Comparison of ENCODE assay signal across 26 cellular contexts in genomic region chr7:70587739-70588138, GRCh38.
"Had no signal": no experiment of that assay in that cellular context is flagged by ENCODE, and none has a peak within 500 bp of the region (broad histone marks: within the 10 kb centered on the region; RNA-seq: fewer than 3 reads in every experiment).

No MANE protein-coding gene starts in this region.

- DNase-seq: activated B cell treated with CpG ODN at 0.5 μM for 24 hours; activated CD4-positive, alpha-beta memory T cell treated with anti-CD3 and anti-CD28 coated beads for 36 hours; activated CD4-positive, alpha-beta T cell treated with anti-CD3 and anti-CD28 coated beads for 4 hours; activated effector memory CD4-positive, alpha-beta T cell treated with anti-CD3 and anti-CD28 coated beads, Interleukin-2, amount 50 U/mL, for 16 hours; activated T-cell treated with anti-CD3 and anti-CD28 coated beads, Interleukin-2, amount 50 U/mL, for 72 hours; adrenal gland; central memory CD4-positive, alpha-beta T cell; dorsolateral prefrontal cortex; esophagus squamous epithelium; gastrocnemius medialis; head of caudate nucleus; hypothalamus; islet precursor cell; left cardiac atrium; lower lobe of right lung; naive thymus-derived CD8-positive, alpha-beta T cell; posterior cingulate gyrus; sigmoid colon; stimulated activated CD4-positive, alpha-beta T cell treated with anti-CD3 and anti-CD28 coated beads, Interleukin-2, amount 100 ng/mL, for 48 hours; stimulated activated CD8-positive, alpha-beta memory T cell treated with anti-CD3 and anti-CD28 coated beads, Interleukin-4, amount 100 ng/mL, for 48 hours; stimulated activated naive B cell treated with anti-CD40 and anti-IgM and Interleukin-4, amounts not matched to agents 10 μg/mL and 1 μg/mL and 100 μg/mL, for 72 hours; SW 1271; T-helper 17 cell had no signal

- H3K9me3 Mint-ChIP-seq: activated B cell treated with CpG ODN at 0.5 μM for 24 hours; activated CD4-positive, alpha-beta memory T cell treated with anti-CD3 and anti-CD28 coated beads for 36 hours; activated naive CD4-positive, alpha-beta T cell treated with anti-CD3 and anti-CD28 coated beads, Interleukin-2, amount 50 U/mL, for 24 hours; activated T-cell treated with anti-CD3 and anti-CD28 coated beads, Interleukin-2, amount 50 U/mL, for 72 hours; naive thymus-derived CD8-positive, alpha-beta T cell; stimulated activated naive B cell treated with anti-CD40 and anti-IgM and Interleukin-4, amounts not matched to agents 10 μg/mL and 1 μg/mL and 100 μg/mL, for 72 hours had no signal

- ATAC-seq: activated T-cell treated with anti-CD3 and anti-CD28 coated beads, Interleukin-2, amount 50 U/mL, for 72 hours; gastrocnemius medialis; left cardiac atrium; lower lobe of right lung; naive thymus-derived CD8-positive, alpha-beta T cell; stimulated activated naive B cell treated with anti-CD40 and anti-IgM and Interleukin-4, amounts not matched to agents 10 μg/mL and 1 μg/mL and 100 μg/mL, for 72 hours; T-helper 17 cell had no signal

- H3K4me3 Mint-ChIP-seq: activated B cell treated with CpG ODN at 0.5 μM for 24 hours; activated CD4-positive, alpha-beta memory T cell treated with anti-CD3 and anti-CD28 coated beads for 36 hours; activated naive CD4-positive, alpha-beta T cell treated with anti-CD3 and anti-CD28 coated beads, Interleukin-2, amount 50 U/mL, for 24 hours; activated T-cell treated with anti-CD3 and anti-CD28 coated beads, Interleukin-2, amount 50 U/mL, for 72 hours; naive thymus-derived CD8-positive, alpha-beta T cell; stimulated activated naive B cell treated with anti-CD40 and anti-IgM and Interleukin-4, amounts not matched to agents 10 μg/mL and 1 μg/mL and 100 μg/mL, for 72 hours; T-helper 17 cell had no signal

- H3K27ac ChIP-seq: adrenal gland, ascending aorta, dorsolateral prefrontal cortex, esophagus squamous epithelium, gastrocnemius medialis, lower lobe of right lung, sigmoid colon, vagina had no signal

- H3K27me3 ChIP-seq: adrenal gland, ascending aorta, dorsolateral prefrontal cortex, gastrocnemius medialis, sigmoid colon, vagina had no signal

- H3K27me3 Mint-ChIP-seq: activated CD4-positive, alpha-beta memory T cell treated with anti-CD3 and anti-CD28 coated beads for 36 hours; activated naive CD4-positive, alpha-beta T cell treated with anti-CD3 and anti-CD28 coated beads, Interleukin-2, amount 50 U/mL, for 24 hours had no signal

- H3K9me3 ChIP-seq: adrenal gland, ascending aorta, esophagus squamous epithelium, gastrocnemius medialis, lower lobe of right lung, sigmoid colon, vagina had no signal

- H3K4me1 Mint-ChIP-seq: activated B cell treated with CpG ODN at 0.5 μM for 24 hours; activated naive CD4-positive, alpha-beta T cell treated with anti-CD3 and anti-CD28 coated beads, Interleukin-2, amount 50 U/mL, for 24 hours; T-helper 17 cell had no signal

- H3K36me3 Mint-ChIP-seq: activated CD4-positive, alpha-beta memory T cell treated with anti-CD3 and anti-CD28 coated beads for 36 hours; activated naive CD4-positive, alpha-beta T cell treated with anti-CD3 and anti-CD28 coated beads, Interleukin-2, amount 50 U/mL, for 24 hours; naive thymus-derived CD8-positive, alpha-beta T cell had no signal

- H3K27ac Mint-ChIP-seq: activated B cell treated with CpG ODN at 0.5 μM for 24 hours; activated CD4-positive, alpha-beta memory T cell treated with anti-CD3 and anti-CD28 coated beads for 36 hours; activated naive CD4-positive, alpha-beta T cell treated with anti-CD3 and anti-CD28 coated beads, Interleukin-2, amount 50 U/mL, for 24 hours; activated T-cell treated with anti-CD3 and anti-CD28 coated beads, Interleukin-2, amount 50 U/mL, for 72 hours; naive thymus-derived CD8-positive, alpha-beta T cell; stimulated activated naive B cell treated with anti-CD40 and anti-IgM and Interleukin-4, amounts not matched to agents 10 μg/mL and 1 μg/mL and 100 μg/mL, for 72 hours; T-helper 17 cell had no signal

- H3K36me3 ChIP-seq: adrenal gland, ascending aorta, esophagus squamous epithelium, gastrocnemius medialis, lower lobe of right lung, sigmoid colon, vagina had no signal

- H3K4me3 ChIP-seq: adrenal gland, ascending aorta, dorsolateral prefrontal cortex, esophagus squamous epithelium, gastrocnemius medialis, lower lobe of right lung, sigmoid colon, vagina had no signal
